20 cellular contexts compared by ENCODE assay signal in genomic region chr4:121792966-121793365, GRCh38. TPM values are rescaled to one million over a fixed set of nuclear protein-coding genes. Genes with fewer than 3 reads are reported as not detected.
DNase-seq lines count a peak whose midpoint lies in the region; ATAC-seq and TF ChIP-seq lines count a peak whose summit lies in the region.
"Had no signal": no experiment of that assay in that cellular context is flagged by ENCODE, and none has a peak within 500 bp of the region (broad histone marks: within the 10 kb centered on the region; RNA-seq: fewer than 3 reads in every experiment).

No MANE protein-coding gene starts in this region.

- in situ Hi-C loops in mammary epithelial cell (cut with MboI; ENCODE audit: low sequenced_read_pairs in 2 of 2) (no loop called here), KBM-7 (cut with MboI; ENCODE audit: low pct_unique_long_range_greater_than_20kb, low sequenced_read_pairs) (no loop called here)

- no peak for TF ChIP-seq CTCF in mammary epithelial cell (conservative IDR thresholded peaks at IDR 0.05 in 1 of 2, IDR thresholded peaks at IDR 0.05 in 1 of 2; ENCODE audit: extremely low read depth in 1 of 2, insufficient read depth in 1 of 2, low read depth in 1 of 2, low read length in 2 of 2)
- no peak for TF ChIP-seq CTCF in breast epithelium (IDR thresholded peaks at IDR 0.05)
- no peak for TF ChIP-seq CTCF in RWPE2 (IDR thresholded peaks at IDR 0.05; ENCODE audit: poor library complexity, severe bottlenecking)

- 83% methylated on average over 2 of the region's 2 CpGs for WGBS in mammary epithelial cell (ENCODE audit: low coverage, missing lambda C conversion rate)

- H3K4me3 Mint-ChIP-seq in activated CD4-positive, alpha-beta T cell treated with anti-CD3 and anti-CD28 coated beads for 36 hours = no peak overlapping the region
- H3K4me3 Mint-ChIP-seq: CD14-positive monocyte; CD4-positive, alpha-beta memory T cell; GM23338 had no signal

- CTCF ChIA-PET in mammary epithelial cell (lab: Charles Lee; ENCODE audit: low non-redundant PET) = no interaction called here
- CTCF ChIA-PET in activated CD4-positive, alpha-beta T cell treated with anti-CD3 and anti-CD28 coated beads for 36 hours (lab: Charles Lee) = no interaction called here

- POLR2A ChIA-PET in activated CD4-positive, alpha-beta T cell treated with anti-CD3 and anti-CD28 coated beads for 36 hours (lab: Charles Lee) = no interaction called here

- no peaks in the 10 kb centered on the region for H3K79me2 ChIP-seq in mammary epithelial cell (ENCODE audit: insufficient read depth, low read length)

- H3K4me1 ChIP-seq in mammary epithelial cell (ENCODE audit: insufficient read depth, low read length) (peaks cover 9% of the 10 kb centered on the region), breast epithelium (no peaks in the 10 kb centered on the region), RWPE2 (ENCODE audit: insufficient read depth, poor library complexity, severe bottlenecking) (peaks cover 14% of the 10 kb centered on the region)

- H3K4me3 ChIP-seq in mammary epithelial cell (replicated peaks in 1 of 3; ENCODE audit: insufficient read depth in 1 of 3, low read depth in 2 of 3, low read length in 3 of 3) (no peak overlapping the region), breast epithelium (no peak overlapping the region), RWPE2 (ENCODE audit: severe bottlenecking) (no peak overlapping the region)
- H3K4me3 ChIP-seq: BLaER1, GM12878, GM23338 had no signal

- BruUV-seq in mammary epithelial cell (replicated peaks; lab: Mats Ljungman, UMichigan) = no TSS peak

- DNase-seq in mammary epithelial cell = peak; percentile 64
- no peak for DNase-seq in breast epithelium (ENCODE audit: low spot score in 2 of 2)
- no peak for DNase-seq in RWPE2 (ENCODE audit: low spot score)
- peak; percentile 58 to 69 for DNase-seq in erythroblast (lab: John Stamatoyannopoulos, UW)
- DNase-seq in kidney tubule cell (ENCODE audit: low spot score) = peak; percentile 70
- no peak for DNase-seq in GM19240 (ENCODE audit: insufficient read length, low spot score)
- DNase-seq in activated CD4-positive, alpha-beta T cell treated with anti-CD3 and anti-CD28 coated beads for 36 hours = no peak
- no peak for DNase-seq in KBM-7
- DNase-seq: 8988T; CD4-positive, alpha-beta memory T cell; DMS153; DMS79; GF-D8; HCEC 1CT had no signal

- intact Hi-C loops in mammary epithelial cell (cut with micrococcal nuclease) = no loop called here
- intact Hi-C loops in breast epithelium (cut with DNase I; ENCODE audit: low total_unique reads) = no loop called here
- intact Hi-C loops in activated CD4-positive, alpha-beta T cell treated with anti-CD3 and anti-CD28 coated beads for 36 hours (cut with DNase I, micrococcal nuclease) = no loop called here

- no peak overlapping the region for H3K4me2 ChIP-seq in mammary epithelial cell (ENCODE audit: insufficient read depth, low read depth, low read length)
- H3K4me2 ChIP-seq: BLaER1, GM23338 had no signal

- no peaks in the 10 kb centered on the region for H4K20me1 ChIP-seq in mammary epithelial cell (ENCODE audit: insufficient read depth, low read length)
- H4K20me1 ChIP-seq: BLaER1 had no signal

- dilution Hi-C loops in mammary epithelial cell (cut with HindIII; ENCODE audit: low sequenced_read_pairs) = no loop called here

- H3K9me3 Mint-ChIP-seq in activated CD4-positive, alpha-beta T cell treated with anti-CD3 and anti-CD28 coated beads for 36 hours (ENCODE audit: low read depth) = no peaks in the 10 kb centered on the region
- H3K9me3 Mint-ChIP-seq: CD14-positive monocyte, GM23338 had no signal

- no peaks in the 10 kb centered on the region for H3K36me3 Mint-ChIP-seq in activated CD4-positive, alpha-beta T cell treated with anti-CD3 and anti-CD28 coated beads for 36 hours (ENCODE audit: low read depth)
- H3K36me3 Mint-ChIP-seq: CD14-positive monocyte; CD4-positive, alpha-beta memory T cell had no signal

- H3K9me3 ChIP-seq in mammary epithelial cell (replicated peaks; ENCODE audit: insufficient read depth, low read length) (no peaks in the 10 kb centered on the region), breast epithelium (no peaks in the 10 kb centered on the region), RWPE2 (ENCODE audit: severe bottlenecking) (no peaks in the 10 kb centered on the region)
- H3K9me3 ChIP-seq: BLaER1 had no signal

- H3K4me1 Mint-ChIP-seq in activated CD4-positive, alpha-beta T cell treated with anti-CD3 and anti-CD28 coated beads for 36 hours = peaks cover 15% of the 10 kb centered on the region
- H3K4me1 Mint-ChIP-seq: CD14-positive monocyte had no signal

- TF ChIP-seq POLR2A in breast epithelium (IDR thresholded peaks at IDR 0.05) (no peak), erythroblast (IDR thresholded peaks at IDR 0.05; ENCODE audit: low read length) (no peak)

- H3K9ac ChIP-seq in mammary epithelial cell (ENCODE audit: insufficient read depth, low read length) = no peak overlapping the region
- H3K9ac ChIP-seq: BLaER1 had no signal

- peaks cover 12% of the 10 kb centered on the region for H3K27me3 Mint-ChIP-seq in activated CD4-positive, alpha-beta T cell treated with anti-CD3 and anti-CD28 coated beads for 36 hours

- H3K36me3 ChIP-seq in mammary epithelial cell (ENCODE audit: insufficient read depth, low read length) (no peaks in the 10 kb centered on the region), breast epithelium (no peaks in the 10 kb centered on the region), RWPE2 (ENCODE audit: low read depth) (no peaks in the 10 kb centered on the region)
- H3K36me3 ChIP-seq: BLaER1 had no signal

- H3K27ac ChIP-seq in mammary epithelial cell (ENCODE audit: insufficient read depth, low read depth, low read length) = no peak overlapping the region
- H3K27ac ChIP-seq in breast epithelium = no peak overlapping the region
- no peak overlapping the region for H3K27ac ChIP-seq in RWPE2 (ENCODE audit: poor library complexity, severe bottlenecking)
- H3K27ac ChIP-seq: BLaER1, HL-60 had no signal

- H2AFZ ChIP-seq in mammary epithelial cell (ENCODE audit: low read depth, low read length) = no peak overlapping the region
- H2AFZ ChIP-seq: GM23338 had no signal

- H3K27me3 ChIP-seq in mammary epithelial cell (ENCODE audit: insufficient read depth, low read length) = no peaks in the 10 kb centered on the region
- no peaks in the 10 kb centered on the region for H3K27me3 ChIP-seq in breast epithelium
- H3K27me3 ChIP-seq in RWPE2 (ENCODE audit: insufficient read depth, poor library complexity, severe bottlenecking) = no peaks in the 10 kb centered on the region
- H3K27me3 ChIP-seq: BLaER1 had no signal

- no peak overlapping the region for H3K27ac Mint-ChIP-seq in activated CD4-positive, alpha-beta T cell treated with anti-CD3 and anti-CD28 coated beads for 36 hours
- H3K27ac Mint-ChIP-seq: CD14-positive monocyte; CD4-positive, alpha-beta memory T cell; GM23338 had no signal

- ATAC-seq in RWPE2 (ENCODE audit: low read depth) = peak; percentile 62; the same call in 2 of the 3 replicates
- ATAC-seq in activated CD4-positive, alpha-beta T cell treated with anti-CD3 and anti-CD28 coated beads for 36 hours = no peak
- ATAC-seq: GM12878, GM23338 had no signal

RNA-seq across cellular contexts. Expression of gene EXOSC9, which starts 8.2 kb away (rescaled TPM):
- 10 to 100 TPM; 20.3 to 28.7 TPM for total RNA-seq in mammary epithelial cell
- 28.1 TPM for polyA plus RNA-seq in mammary epithelial cell
- 34.7 TPM for polyA minus RNA-seq in mammary epithelial cell
- 10 to 100 TPM; 23.4 to 27.2 (median 25.2) TPM for total RNA-seq in breast epithelium
- total RNA-seq in activated CD4-positive, alpha-beta T cell treated with anti-CD3 and anti-CD28 coated beads for 36 hours = 10 to 100 TPM; 85.4 to 94.5 TPM

RNA-seq across cellular contexts. Expression of gene SMIM43, which starts 28.0 kb away (rescaled TPM):
- total RNA-seq in mammary epithelial cell = not detected
- polyA plus RNA-seq in mammary epithelial cell = 0.07 TPM
- polyA minus RNA-seq in mammary epithelial cell = not detected
- not detected for total RNA-seq in breast epithelium
- total RNA-seq in activated CD4-positive, alpha-beta T cell treated with anti-CD3 and anti-CD28 coated beads for 36 hours = not detected
- total RNA-seq: CD4-positive, alpha-beta memory T cell; GM12878; HT1080 had no signal
- polyA plus RNA-seq: CD14-positive monocyte; CD4-positive, alpha-beta memory T cell had no signal

RNA-seq across cellular contexts. Expression of gene CCNA2, which starts 30.7 kb away (rescaled TPM):
- 10 to 100 TPM in 1 of 2 donors, 1 to 10 TPM in 1; 2.7 to 34.9 TPM for total RNA-seq in mammary epithelial cell
- 41.8 TPM for polyA plus RNA-seq in mammary epithelial cell
- polyA minus RNA-seq in mammary epithelial cell = 35.0 TPM
- total RNA-seq in breast epithelium = 1 to 10 TPM; 1.3 to 3.8 (median 1.8) TPM
- total RNA-seq in activated CD4-positive, alpha-beta T cell treated with anti-CD3 and anti-CD28 coated beads for 36 hours = 100 to 1,000 TPM; 113 to 118 TPM

Comparison
In these comparisons a context has a peak if more than half of its experiments do, and no peak if none do; other contexts are left out.
1. DNase-seq: peak in mammary epithelial cell (single experiment), erythroblast (2 of 2) and kidney tubule cell (single experiment); none in breast epithelium (0 of 2), RWPE2 (single experiment), GM19240 (single experiment), activated CD4-positive, alpha-beta T cell treated with anti-CD3 and anti-CD28 coated beads for 36 hours (single experiment) and KBM-7 (single experiment).